ENCODE assay signal across 30 cellular contexts in the genomic region with DNA sequence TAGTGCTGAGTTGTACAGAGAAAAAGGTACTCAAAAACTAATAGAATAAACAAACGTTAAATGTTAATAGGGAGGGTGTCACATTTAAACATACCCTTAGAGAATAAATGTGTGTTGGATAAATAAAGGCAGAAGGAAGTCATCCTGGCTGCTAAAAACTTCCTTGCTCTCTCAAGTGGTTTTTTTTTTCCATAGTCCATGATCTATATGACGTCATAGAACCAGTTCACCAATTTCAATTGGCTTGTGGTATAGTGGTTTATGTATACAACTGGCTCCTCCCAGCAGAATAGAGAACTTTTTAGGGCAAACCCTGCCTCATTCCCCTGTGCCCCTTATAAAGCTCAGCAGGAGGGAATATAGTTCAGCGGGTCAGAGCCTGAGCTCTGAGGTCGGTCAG.
"Had no signal": no experiment of that assay in that cellular context is flagged by ENCODE, and none has a peak within 500 bp of the region (broad histone marks: within the 10 kb centered on the region; RNA-seq: fewer than 3 reads in every experiment).

No MANE protein-coding gene starts in this region.

- H3K27ac ChIP-seq: adrenal gland, body of pancreas, breast epithelium, Peyer's patch, SJSA1, VCaP had no signal

- H3K36me3 Mint-ChIP-seq: activated naive CD4-positive, alpha-beta T cell treated with anti-CD3 and anti-CD28 coated beads, Interleukin-2, amount 50 U/mL, for 72 hours had no signal

- H3K4me1 Mint-ChIP-seq: activated B cell treated with CpG ODN at 0.5 μM for 24 hours had no signal

- H3K27ac Mint-ChIP-seq: activated B cell treated with CpG ODN at 0.5 μM for 24 hours; activated CD4-positive, alpha-beta memory T cell treated with anti-CD3 and anti-CD28 coated beads for 36 hours; activated naive CD4-positive, alpha-beta T cell treated with anti-CD3 and anti-CD28 coated beads for 36 hours; activated naive CD4-positive, alpha-beta T cell treated with anti-CD3 and anti-CD28 coated beads, Interleukin-2, amount 50 U/mL, for 72 hours; activated T-helper 1 cell treated with anti-CD3 and anti-CD28 coated beads, Interleukin-12 subunit alpha, Interleukin-12 subunit beta, Interleukin-2, Interleukin-4 antibody, amounts not matched to agents 30 ng/mL and 10 ng/mL and 1 ng/mL, durations not matched to agents 14 hours and 24 hours and 36 hours had no signal

- H3K9me3 Mint-ChIP-seq: activated B cell treated with CpG ODN at 0.5 μM for 24 hours; activated CD4-positive, alpha-beta memory T cell treated with anti-CD3 and anti-CD28 coated beads for 36 hours; activated naive CD4-positive, alpha-beta T cell treated with anti-CD3 and anti-CD28 coated beads for 36 hours; activated naive CD4-positive, alpha-beta T cell treated with anti-CD3 and anti-CD28 coated beads, Interleukin-2, amount 50 U/mL, for 72 hours; activated T-cell treated with anti-CD3 and anti-CD28 coated beads, Interleukin-2, amount 50 U/mL, for 4 hours; activated T-helper 1 cell treated with anti-CD3 and anti-CD28 coated beads, Interleukin-12 subunit alpha, Interleukin-12 subunit beta, Interleukin-2, Interleukin-4 antibody, amounts not matched to agents 30 ng/mL and 10 ng/mL and 1 ng/mL, durations not matched to agents 14 hours and 24 hours and 36 hours had no signal

- H3K4me3 Mint-ChIP-seq: activated B cell treated with CpG ODN at 0.5 μM for 24 hours; activated CD4-positive, alpha-beta memory T cell treated with anti-CD3 and anti-CD28 coated beads for 36 hours; activated naive CD4-positive, alpha-beta T cell treated with anti-CD3 and anti-CD28 coated beads for 36 hours; activated T-cell treated with anti-CD3 and anti-CD28 coated beads, Interleukin-2, amount 50 U/mL, for 4 hours; activated T-helper 1 cell treated with anti-CD3 and anti-CD28 coated beads, Interleukin-12 subunit alpha, Interleukin-12 subunit beta, Interleukin-2, Interleukin-4 antibody, amounts not matched to agents 30 ng/mL and 10 ng/mL and 1 ng/mL, durations not matched to agents 14 hours and 24 hours and 36 hours had no signal

- H3K27me3 Mint-ChIP-seq: activated B cell treated with CpG ODN at 0.5 μM for 24 hours; activated CD4-positive, alpha-beta memory T cell treated with anti-CD3 and anti-CD28 coated beads for 36 hours had no signal

- H3K4me1 ChIP-seq: adrenal gland, breast epithelium, Peyer's patch had no signal

- ATAC-seq: activated naive CD4-positive, alpha-beta T cell treated with anti-CD3 and anti-CD28 coated beads, Interleukin-2, amount 50 U/mL, for 72 hours; activated T-cell treated with anti-CD3 and anti-CD28 coated beads, Interleukin-2, amount 50 U/mL, for 4 hours; body of pancreas; PC-3; SK-N-SH treated with all-trans-retinoic acid at 6 μM for 48 hours had no signal

- H3K27me3 ChIP-seq: adrenal gland, body of pancreas, breast epithelium, Peyer's patch, SJSA1 had no signal

- H3K4me3 ChIP-seq: adrenal gland, body of pancreas, breast epithelium, Peyer's patch, SJSA1 had no signal

- H3K36me3 ChIP-seq: adrenal gland, breast epithelium, Peyer's patch, SJSA1 had no signal

- H3K9me3 ChIP-seq: adrenal gland, body of pancreas, breast epithelium, Peyer's patch, SJSA1 had no signal

- DNase-seq: activated B cell treated with CpG ODN at 0.5 μM for 24 hours; activated CD4-positive, alpha-beta memory T cell treated with anti-CD3 and anti-CD28 coated beads for 36 hours; activated CD4-positive, alpha-beta T cell treated with anti-CD3 and anti-CD28 coated beads for 4 hours; activated CD4-positive, alpha-beta T cell treated with anti-CD3 and anti-CD28 coated beads, Interleukin-2, amount 50 U/mL, for 1 hour; activated CD4-positive, CD25-positive, alpha-beta regulatory T cell treated with anti-CD3 and anti-CD28 coated beads, Interleukin-2, amount 50 U/mL, for 72 hours; activated CD8-positive, alpha-beta memory T cell treated with anti-CD3 and anti-CD28 coated beads, Interleukin-2, amount 50 U/mL, for 4 hours; activated gamma-delta T cell treated with Interleukin-2 at 50 U/mL for 16 hours; activated naive CD4-positive, alpha-beta T cell treated with anti-CD3 and anti-CD28 coated beads for 36 hours; activated T-cell treated with anti-CD3 and anti-CD28 coated beads for 4 hours; activated T-cell treated with anti-CD3 and anti-CD28 coated beads, Interleukin-2, amount 50 U/mL, for 4 hours; adrenal gland; body of pancreas; NCI-H1105; NCI-H1417 treated with DMSO at 0.1 percent for 48 hours; NCI-H1694; NCI-H1930; NCI-H2081 treated with DMSO at 0.1 percent for 48 hours; NCI-H345; NCI-H524 treated with DMSO at 0.1 percent for 48 hours; PC-3; Peyer's patch; RPMI8226; SHP77 treated with DMSO at 0.1 percent for 48 hours; T1000 had no signal
